ENCODE assay signal across 8 cellular contexts in the genomic region with DNA sequence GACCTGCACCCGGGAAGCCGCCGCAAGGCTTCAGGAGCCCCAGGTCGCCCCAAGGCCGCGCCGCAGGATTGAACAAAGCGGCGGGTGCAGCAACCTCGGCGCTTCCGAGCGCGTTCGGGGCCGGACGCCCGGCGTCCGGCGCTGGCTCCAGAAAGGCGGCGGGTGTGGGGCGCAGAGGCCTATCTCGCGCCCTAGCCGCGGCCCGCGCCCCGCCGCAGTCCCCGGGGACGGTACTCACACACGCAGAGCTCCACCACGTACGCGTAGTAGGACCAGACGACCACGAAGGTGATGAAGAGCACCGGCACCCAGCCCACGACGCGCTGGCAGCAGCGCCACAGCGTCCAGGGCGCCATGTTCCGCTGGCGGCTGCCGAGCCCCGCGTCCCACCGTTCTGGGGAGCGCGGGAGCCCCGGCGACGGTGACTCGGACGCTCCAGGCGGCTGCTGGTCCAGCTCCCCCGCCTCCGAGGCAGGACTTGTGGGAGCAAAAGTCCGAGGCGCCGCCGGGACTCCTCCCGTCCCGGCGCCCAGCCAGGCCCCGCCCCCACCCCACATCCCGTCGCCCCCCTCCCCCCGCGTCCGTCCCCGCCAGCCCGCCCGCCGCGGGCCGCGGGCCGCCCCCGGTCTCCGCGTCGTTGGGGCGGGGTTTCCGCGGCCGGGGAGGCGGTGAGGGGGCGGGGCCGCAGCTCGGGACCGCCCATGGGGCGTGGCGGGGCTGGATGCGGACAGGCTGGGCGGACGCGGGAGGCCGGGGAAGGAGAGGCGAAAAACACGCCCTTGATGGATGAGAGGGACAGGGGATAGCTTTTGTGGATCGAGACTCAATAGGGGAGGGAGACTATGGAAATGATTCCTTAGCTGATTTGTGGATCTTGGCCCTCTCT. TPM values are rescaled to one million over a fixed set of nuclear protein-coding genes. Genes with fewer than 3 reads are reported as not detected.
A peak's percentile ranks its signal among the peaks of the same experiment; 100 is the strongest.
DNase-seq lines count a peak whose midpoint lies in the region; ATAC-seq and TF ChIP-seq lines count a peak whose summit lies in the region.

ZDHHC20 (minus strand) TSS at position 488 of the 886 bp plus-strand sequence; CDS start at position 356, 132 bp downstream.

- peak within 1 kb of the TSS; percentile 90 for H3K9ac ChIP-seq in neural cell (ENCODE audit: low read length)

- no peaks in the 10 kb centered on the region for H3F3A ChIP-seq in neural cell (ENCODE audit: insufficient read depth, low read length, poor library complexity, severe bottlenecking)

- 0 to 1% (median 1%) methylated on average over 14 to 106 of the region's 107 CpGs for WGBS in stomach, 5 donors

- no peak for TF ChIP-seq EP300 in neural cell (conservative IDR thresholded peaks at IDR 0.05; ENCODE audit: poor library complexity, severe bottlenecking)
- no peak for TF ChIP-seq EP300 in stomach (IDR thresholded peaks at IDR 0.05)

- no peaks in the 10 kb centered on the region for H3K9me2 ChIP-seq in neural cell (ENCODE audit: insufficient read depth, low read length)

- peak within 1 kb of the TSS; percentile 91 for H3K4me2 ChIP-seq in neural cell (ENCODE audit: low read length)

- peak within 1 kb of the TSS; percentile 82 for H3K27ac ChIP-seq in neural cell (ENCODE audit: low read length)
- peak within 1 kb of the TSS; percentile 88 to 99 (median 97) for H3K27ac ChIP-seq in stomach

- H3K4me3 ChIP-seq in neural cell (ENCODE audit: low read length) = peak within 1 kb of the TSS; percentile 97
- H3K4me3 ChIP-seq in stomach = peak within 1 kb of the TSS; percentile 71 to 99 (median 96)

- peaks cover 0 to 40% (median 24%) of the 10 kb centered on the region in 4 donors for H3K4me1 ChIP-seq in stomach

- H3K9me3 ChIP-seq in neural cell (ENCODE audit: low read length) (no peaks in the 10 kb centered on the region), stomach (no peaks in the 10 kb centered on the region)

- in situ Hi-C loops in KBM-7 (cut with MboI; ENCODE audit: low pct_unique_long_range_greater_than_20kb, low sequenced_read_pairs) = no loop called here

- peak; percentile 25 for DNase-seq in DMS79 (lab: John Stamatoyannopoulos, UW)
- peak; percentile 65 for DNase-seq in KBM-7
- DNase-seq in SHP77 (lab: John Stamatoyannopoulos, UW) = peak; percentile 66 to 73
- peak; percentile 81 for DNase-seq in activated gamma-delta T cell (lab: John Stamatoyannopoulos, UW)
- peak; percentile 74 for DNase-seq in fibroblast of the conjunctiva (ENCODE audit: low read depth)
- peak; percentile 93 for DNase-seq in stomach

- H3K36me3 ChIP-seq in neural cell (ENCODE audit: insufficient read depth, low read length) = no peaks in the 10 kb centered on the region
- no peaks in the 10 kb centered on the region for H3K36me3 ChIP-seq in stomach

- H2AFZ ChIP-seq in neural cell (ENCODE audit: low read depth, low read length) = peak within 1 kb of the TSS; percentile 85

- H4K20me1 ChIP-seq in neural cell (ENCODE audit: insufficient read depth) = no peaks in the 10 kb centered on the region

- TF ChIP-seq RAD21 in neural cell (conservative IDR thresholded peaks at IDR 0.05) = no peak

- intact Hi-C loops in stomach (cut with DNase I; ENCODE audit: low total_unique reads) = no loop called here

- H3K27me3 ChIP-seq in neural cell (ENCODE audit: insufficient read depth, low read depth, low read length) (no peaks in the 10 kb centered on the region), stomach (no peaks in the 10 kb centered on the region)

- peak in 2 of 4 donors; percentile 20 to 43 for TF ChIP-seq POLR2A in stomach (IDR thresholded peaks at IDR 0.05)

- peaks cover 44% of the 10 kb centered on the region for H3K79me2 ChIP-seq in neural cell (replicated peaks; ENCODE audit: insufficient read depth, low read length)

- ATAC-seq in GM21576 (IDR thresholded peaks at IDR 0.05; ENCODE audit: unreplicated experiment) = peak; percentile 83

- TF ChIP-seq CTCF in neural cell (IDR thresholded peaks at IDR 0.05; ENCODE audit: poor library complexity, severe bottlenecking) (no peak), stomach (IDR thresholded peaks at IDR 0.05) (no peak)

TF ChIP-seq in neural cell, 6 proteins besides CTCF, POLR2A, EP300 and RAD21:
- TF ChIP-seq, protein P1, sequence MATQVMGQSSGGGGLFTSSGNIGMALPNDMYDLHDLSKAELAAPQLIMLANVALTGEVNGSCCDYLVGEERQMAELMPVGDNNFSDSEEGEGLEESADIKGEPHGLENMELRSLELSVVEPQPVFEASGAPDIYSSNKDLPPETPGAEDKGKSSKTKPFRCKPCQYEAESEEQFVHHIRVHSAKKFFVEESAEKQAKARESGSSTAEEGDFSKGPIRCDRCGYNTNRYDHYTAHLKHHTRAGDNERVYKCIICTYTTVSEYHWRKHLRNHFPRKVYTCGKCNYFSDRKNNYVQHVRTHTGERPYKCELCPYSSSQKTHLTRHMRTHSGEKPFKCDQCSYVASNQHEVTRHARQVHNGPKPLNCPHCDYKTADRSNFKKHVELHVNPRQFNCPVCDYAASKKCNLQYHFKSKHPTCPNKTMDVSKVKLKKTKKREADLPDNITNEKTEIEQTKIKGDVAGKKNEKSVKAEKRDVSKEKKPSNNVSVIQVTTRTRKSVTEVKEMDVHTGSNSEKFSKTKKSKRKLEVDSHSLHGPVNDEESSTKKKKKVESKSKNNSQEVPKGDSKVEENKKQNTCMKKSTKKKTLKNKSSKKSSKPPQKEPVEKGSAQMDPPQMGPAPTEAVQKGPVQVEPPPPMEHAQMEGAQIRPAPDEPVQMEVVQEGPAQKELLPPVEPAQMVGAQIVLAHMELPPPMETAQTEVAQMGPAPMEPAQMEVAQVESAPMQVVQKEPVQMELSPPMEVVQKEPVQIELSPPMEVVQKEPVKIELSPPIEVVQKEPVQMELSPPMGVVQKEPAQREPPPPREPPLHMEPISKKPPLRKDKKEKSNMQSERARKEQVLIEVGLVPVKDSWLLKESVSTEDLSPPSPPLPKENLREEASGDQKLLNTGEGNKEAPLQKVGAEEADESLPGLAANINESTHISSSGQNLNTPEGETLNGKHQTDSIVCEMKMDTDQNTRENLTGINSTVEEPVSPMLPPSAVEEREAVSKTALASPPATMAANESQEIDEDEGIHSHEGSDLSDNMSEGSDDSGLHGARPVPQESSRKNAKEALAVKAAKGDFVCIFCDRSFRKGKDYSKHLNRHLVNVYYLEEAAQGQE (IDR thresholded peaks at IDR 0.05; ENCODE audit: borderline replicate concordance) = peak; percentile 48
- TF ChIP-seq SMC3 (conservative IDR thresholded peaks at IDR 0.05; ENCODE audit: poor library complexity) (peak; percentile 19), MXI1 (conservative IDR thresholded peaks at IDR 0.05; ENCODE audit: poor library complexity, severe bottlenecking) (peak; percentile 56), TAF1 (IDR thresholded peaks at IDR 0.05; ENCODE audit: low read depth) (peak; percentile 69), EZH2 (IDR thresholded peaks at IDR 0.05; ENCODE audit: borderline replicate concordance, insufficient read depth, low read length, poor library complexity, severe bottlenecking) (no peak), POLR2AphosphoS5 (IDR thresholded peaks at IDR 0.05) (peak; percentile 55)

RNA-seq across cellular contexts. Expression of gene ZDHHC20, which starts in this region (rescaled TPM):
- 42.7 and 43.3 TPM in 2 replicates for polyA plus RNA-seq in neural cell
- polyA minus RNA-seq in neural cell = 86.7 and 89.6 TPM in 2 replicates
- total RNA-seq in stomach = 100 to 1,000 TPM in 1 of 5 donors, 10 to 100 TPM in 4; 13.9 to 329 (median 55.4) TPM
- polyA plus RNA-seq in stomach = 10 to 100 TPM; 15.5 to 24.6 (median 16.4) TPM

Comparison
In these comparisons a context has a peak if more than half of its experiments do, and no peak if none do; other contexts are left out.
1. Peak in every context shown above with its lines: DNase-seq, ATAC-seq, H3K4me3 ChIP-seq and H3K27ac ChIP-seq.
2. DNase-seq: peak in every context shown above with its lines; median percentile 93 in stomach; 81 in activated gamma-delta T cell; 74 in fibroblast of the conjunctiva; 70 in SHP77; 65 in KBM-7; 25 in DMS79.